Comparison of ENCODE assay signal across 27 cellular contexts in genomic region chr2:177380181-177380580, GRCh38.
"Had no signal": no experiment of that assay in that cellular context is flagged by ENCODE, and none has a peak within 500 bp of the region (broad histone marks: within the 10 kb centered on the region; RNA-seq: fewer than 3 reads in every experiment).

No MANE protein-coding gene starts in this region.

- H3K9me3 Mint-ChIP-seq: dendritic cell treated with granulocyte-macrophage colony-stimulating factor and Interleukin-4, amounts not matched to agents 40 ng/mL and 50 ng/mL, for 4 days; effector memory CD8-positive, alpha-beta T cell; endodermal cell; immature natural killer cell; mesothelial cell of epicardium had no signal

- H3K4me3 Mint-ChIP-seq: dendritic cell treated with granulocyte-macrophage colony-stimulating factor and Interleukin-4, amounts not matched to agents 40 ng/mL and 50 ng/mL, for 4 days; effector memory CD8-positive, alpha-beta T cell; endodermal cell; immature natural killer cell; mesothelial cell of epicardium had no signal

- H3K27me3 Mint-ChIP-seq: dendritic cell treated with granulocyte-macrophage colony-stimulating factor and Interleukin-4, amounts not matched to agents 40 ng/mL and 50 ng/mL, for 4 days; effector memory CD8-positive, alpha-beta T cell had no signal

- H3K27ac ChIP-seq: colonic mucosa, epithelial cell of prostate, esophagus squamous epithelium, gastrocnemius medialis, heart left ventricle, hepatocyte, left lung, lower lobe of right lung had no signal

- H3K4me1 Mint-ChIP-seq: immature natural killer cell had no signal

- ATAC-seq: effector memory CD8-positive, alpha-beta T cell; esophagus mucosa; gastrocnemius medialis; left colon; left lung; left ventricle myocardium superior; lower lobe of right lung; mucosa of descending colon had no signal

- H3K27ac Mint-ChIP-seq: dendritic cell treated with granulocyte-macrophage colony-stimulating factor and Interleukin-4, amounts not matched to agents 40 ng/mL and 50 ng/mL, for 4 days; effector memory CD8-positive, alpha-beta T cell; endodermal cell; immature natural killer cell; mesothelial cell of epicardium had no signal

- DNase-seq: colonic mucosa; cortex of kidney; effector CD8-positive, alpha-beta T cell; effector memory CD8-positive, alpha-beta T cell; endodermal cell; erythroblast; esophagus squamous epithelium; foreskin fibroblast; foreskin melanocyte; gastrocnemius medialis; heart left ventricle; hypothalamus; immature natural killer cell; islet precursor cell; kidney; kidney glomerular epithelial cell; left colon; left lung; left ventricle myocardium superior; lower lobe of right lung; mesenchymal stem cell; mucosa of descending colon had no signal
